In the genomic region with DNA sequence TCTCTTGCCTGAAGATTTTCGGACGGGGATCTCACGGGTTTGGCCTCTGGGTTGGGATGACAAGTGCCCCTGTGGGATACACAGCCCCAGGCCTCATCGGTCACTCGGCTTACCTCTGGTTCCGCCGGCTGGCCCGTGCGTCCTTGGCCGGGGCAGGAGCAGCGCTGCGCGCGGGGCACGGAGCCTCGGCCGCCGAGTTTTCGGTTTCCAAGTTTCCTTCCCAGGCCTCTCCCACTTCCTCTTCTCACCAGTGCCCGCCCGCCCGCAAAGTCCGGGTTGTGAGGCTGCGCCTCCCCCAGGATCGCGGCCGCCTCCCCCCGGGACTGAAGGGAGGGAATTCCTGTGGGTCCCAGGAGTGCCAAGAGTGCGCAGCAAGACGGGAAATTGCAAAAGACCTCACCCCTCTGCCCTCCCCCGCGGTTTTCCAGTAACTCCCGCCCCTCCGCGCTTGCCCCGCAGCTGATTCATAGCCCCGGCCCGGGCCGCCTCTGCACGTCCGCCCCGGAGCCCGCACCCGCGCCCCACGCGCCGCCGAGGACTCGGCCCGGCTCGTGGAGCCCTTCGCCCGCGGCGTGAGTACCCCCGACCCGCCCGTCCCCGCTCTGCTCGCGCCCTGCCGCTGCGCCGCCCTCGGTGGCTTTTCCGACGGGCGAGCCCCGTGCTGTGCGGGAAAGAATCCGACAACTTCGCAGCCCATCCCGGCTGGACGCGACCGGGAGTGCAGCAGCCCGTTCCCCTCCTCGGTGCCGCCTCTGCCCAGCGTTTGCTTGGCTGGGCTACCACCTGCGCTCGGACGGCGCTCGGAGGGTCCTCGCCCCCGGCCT, we compare ENCODE assay signal across 1 cellular context.
TF ChIP-seq lines count a peak whose summit lies in the region.

A gene (plus strand): TSS at position 458 of the 824 bp plus-strand sequence. CDS start 23,033 bp downstream, outside the sequence.

TF ChIP-seq in HepG2, 621 proteins besides CTCF, POLR2A, EP300 and RAD21 (continued from another document and continues in another):
- TF ChIP-seq ELF1 (CRISPR knock-in tag; IDR thresholded peaks at IDR 0.05) (peak; percentile 73), ZNF543 (CRISPR knock-in tag; IDR thresholded peaks at IDR 0.05) (peak; percentile 40; the same call in 1 of the 2 replicates), MAZ (IDR thresholded peaks at IDR 0.05; ENCODE audit: borderline replicate concordance, low read depth, low read length) (peak; percentile 80; the same call in 1 of the 2 replicates), MAZ (CRISPR knock-in tag; IDR thresholded peaks at IDR 0.05; ENCODE audit: low read depth) (peak; percentile 92), ZNF460 (CRISPR knock-in tag; IDR thresholded peaks at IDR 0.05; ENCODE audit: borderline replicate concordance) (no peak), RARA (CRISPR knock-in tag; IDR thresholded peaks at IDR 0.05) (peak; percentile 67), ZNF775 (CRISPR knock-in tag; IDR thresholded peaks at IDR 0.05; ENCODE audit: borderline replicate concordance) (no peak), ZNF569 (CRISPR knock-in tag; IDR thresholded peaks at IDR 0.05; ENCODE audit: borderline replicate concordance) (no peak), ZBTB7A (CRISPR knock-in tag; IDR thresholded peaks at IDR 0.05) (peak; percentile 63; the same call in 1 of the 2 replicates), PLRG1 (conservative IDR thresholded peaks at IDR 0.05) (no peak), SOX5 (CRISPR knock-in tag; IDR thresholded peaks at IDR 0.05; ENCODE audit: borderline replicate concordance) (peak; percentile 56; the same call in 1 of the 2 replicates), RXRB (CRISPR knock-in tag; IDR thresholded peaks at IDR 0.05; ENCODE audit: borderline replicate concordance) (peak; percentile 66; the same call in 1 of the 2 replicates), ZNF773 (CRISPR knock-in tag; IDR thresholded peaks at IDR 0.05; ENCODE audit: borderline replicate concordance) (0 out of 2 replicates have a peak, but pooled peaks have one; percentile 17), ZKSCAN5 (CRISPR knock-in tag; IDR thresholded peaks at IDR 0.05) (no peak), ZNF232 (CRISPR knock-in tag; IDR thresholded peaks at IDR 0.05; ENCODE audit: borderline replicate concordance) (no peak; the same call in 1 of the 2 replicates), ZNF383 (CRISPR knock-in tag; IDR thresholded peaks at IDR 0.05; ENCODE audit: borderline replicate concordance) (0 out of 2 replicates have a peak, but pooled peaks have one; percentile 47), TBX2 (CRISPR knock-in tag; IDR thresholded peaks at IDR 0.05; ENCODE audit: borderline replicate concordance) (peak; percentile 93), SRY (CRISPR knock-in tag; IDR thresholded peaks at IDR 0.05) (peak; percentile 56), RCOR2 (CRISPR knock-in tag; IDR thresholded peaks at IDR 0.05) (no peak), RBM39 (IDR thresholded peaks at IDR 0.05; ENCODE audit: low read depth, low read length, poor library complexity, severe bottlenecking) (no peak), ZNF792 (CRISPR knock-in tag; IDR thresholded peaks at IDR 0.05) (0 out of 2 replicates have a peak, but pooled peaks have one; percentile 54), MATR3 (CRISPR knock-in tag; IDR thresholded peaks at IDR 0.05) (no peak), ZNF335 (CRISPR knock-in tag; IDR thresholded peaks at IDR 0.05) (no peak), ZNF674 (CRISPR knock-in tag; IDR thresholded peaks at IDR 0.05; ENCODE audit: low read depth) (peak; percentile 62; the same call in 1 of the 2 replicates), ZNF782 (CRISPR knock-in tag; IDR thresholded peaks at IDR 0.05; ENCODE audit: borderline replicate concordance) (0 out of 2 replicates have a peak, but pooled peaks have one; percentile 14), ZNF563 (CRISPR knock-in tag; IDR thresholded peaks at IDR 0.05) (peak; percentile 65), GABPA (IDR thresholded peaks at IDR 0.05; ENCODE audit: low read depth, low read length) (0 out of 2 replicates have a peak, but pooled peaks have one; percentile 17), GABPA (CRISPR knock-in tag; IDR thresholded peaks at IDR 0.05; ENCODE audit: low read depth) (peak; percentile 44), ARID2 (CRISPR knock-in tag; IDR thresholded peaks at IDR 0.05; ENCODE audit: borderline replicate concordance) (0 out of 2 replicates have a peak, but pooled peaks have one; percentile 18), ZNF468 (CRISPR knock-in tag; IDR thresholded peaks at IDR 0.05) (no peak), NFYB (CRISPR knock-in tag; IDR thresholded peaks at IDR 0.05) (no peak), ZNF432 (CRISPR knock-in tag; IDR thresholded peaks at IDR 0.05; ENCODE audit: borderline replicate concordance) (no peak), FOXC1 (CRISPR knock-in tag; IDR thresholded peaks at IDR 0.05; ENCODE audit: borderline replicate concordance) (no peak; the same call in 1 of the 2 replicates), THYN1 (CRISPR knock-in tag; IDR thresholded peaks at IDR 0.05; ENCODE audit: borderline replicate concordance, low read depth) (no peak), SMYD3 (CRISPR knock-in tag; IDR thresholded peaks at IDR 0.05) (no peak; the same call in 1 of the 2 replicates), SIN3A (IDR thresholded peaks at IDR 0.05; ENCODE audit: borderline replicate concordance, low read depth, low read length) (peak; percentile 66; the same call in 1 of the 2 replicates), ZSCAN30 (CRISPR knock-in tag; IDR thresholded peaks at IDR 0.05) (no peak), ZNF841 (CRISPR knock-in tag; IDR thresholded peaks at IDR 0.05; ENCODE audit: borderline replicate concordance) (0 out of 2 replicates have a peak, but pooled peaks have one; percentile 50), ERF (CRISPR knock-in tag; IDR thresholded peaks at IDR 0.05) (peak; percentile 69; the same call in 1 of the 2 replicates), ZNF788 (CRISPR knock-in tag; IDR thresholded peaks at IDR 0.05; ENCODE audit: borderline replicate concordance) (peak; percentile 78; the same call in 1 of the 2 replicates), ZBTB42 (CRISPR knock-in tag; IDR thresholded peaks at IDR 0.05) (peak; percentile 86), ZNF501 (CRISPR knock-in tag; IDR thresholded peaks at IDR 0.05) (peak; percentile 19), NCOR1 (IDR thresholded peaks at IDR 0.05; ENCODE audit: borderline replicate concordance, low read length) (no peak), NFATC3 (CRISPR knock-in tag; IDR thresholded peaks at IDR 0.05) (no peak)
- TF ChIP-seq, protein P1, sequence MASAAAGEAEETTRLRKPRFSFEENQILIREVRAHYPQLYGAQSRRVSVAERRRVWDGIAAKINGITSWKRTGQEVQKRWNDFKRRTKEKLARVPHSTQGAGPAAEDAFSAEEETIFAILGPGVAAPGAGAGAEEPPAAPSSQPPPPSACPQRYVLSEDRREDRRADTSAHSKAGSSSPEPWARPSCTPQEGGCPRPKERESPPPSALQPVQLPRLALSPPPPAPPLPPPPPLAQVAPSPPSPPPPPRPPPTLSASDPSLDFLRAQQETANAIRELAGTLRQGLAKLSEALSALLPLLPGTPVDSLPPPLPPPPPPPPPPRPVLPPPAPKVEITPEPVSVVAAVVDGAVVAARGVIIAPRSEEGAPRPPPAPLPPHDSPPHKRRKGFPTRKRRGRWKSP (CRISPR knock-in tag; IDR thresholded peaks at IDR 0.05): peak; percentile 53; the same call in 1 of the 2 replicates
- TF ChIP-seq, protein P2, sequence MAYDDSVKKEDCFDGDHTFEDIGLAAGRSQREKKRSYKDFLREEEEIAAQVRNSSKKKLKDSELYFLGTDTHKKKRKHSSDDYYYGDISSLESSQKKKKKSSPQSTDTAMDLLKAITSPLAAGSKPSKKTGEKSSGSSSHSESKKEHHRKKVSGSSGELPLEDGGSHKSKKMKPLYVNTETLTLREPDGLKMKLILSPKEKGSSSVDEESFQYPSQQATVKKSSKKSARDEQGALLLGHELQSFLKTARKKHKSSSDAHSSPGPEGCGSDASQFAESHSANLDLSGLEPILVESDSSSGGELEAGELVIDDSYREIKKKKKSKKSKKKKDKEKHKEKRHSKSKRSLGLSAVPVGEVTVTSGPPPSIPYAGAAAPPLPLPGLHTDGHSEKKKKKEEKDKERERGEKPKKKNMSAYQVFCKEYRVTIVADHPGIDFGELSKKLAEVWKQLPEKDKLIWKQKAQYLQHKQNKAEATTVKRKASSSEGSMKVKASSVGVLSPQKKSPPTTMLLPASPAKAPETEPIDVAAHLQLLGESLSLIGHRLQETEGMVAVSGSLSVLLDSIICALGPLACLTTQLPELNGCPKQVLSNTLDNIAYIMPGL (CRISPR knock-in tag; IDR thresholded peaks at IDR 0.05; ENCODE audit: borderline replicate concordance in 1 of 2, low read depth in 1 of 2): peak; percentile 28 to 70; a peak in 3 of 4 replicates
- TF ChIP-seq, protein P3, sequence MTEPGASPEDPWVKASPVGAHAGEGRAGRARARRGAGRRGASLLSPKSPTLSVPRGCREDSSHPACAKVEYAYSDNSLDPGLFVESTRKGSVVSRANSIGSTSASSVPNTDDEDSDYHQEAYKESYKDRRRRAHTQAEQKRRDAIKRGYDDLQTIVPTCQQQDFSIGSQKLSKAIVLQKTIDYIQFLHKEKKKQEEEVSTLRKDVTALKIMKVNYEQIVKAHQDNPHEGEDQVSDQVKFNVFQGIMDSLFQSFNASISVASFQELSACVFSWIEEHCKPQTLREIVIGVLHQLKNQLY (CRISPR knock-in tag; IDR thresholded peaks at IDR 0.05): no peak
- TF ChIP-seq, protein P4, sequence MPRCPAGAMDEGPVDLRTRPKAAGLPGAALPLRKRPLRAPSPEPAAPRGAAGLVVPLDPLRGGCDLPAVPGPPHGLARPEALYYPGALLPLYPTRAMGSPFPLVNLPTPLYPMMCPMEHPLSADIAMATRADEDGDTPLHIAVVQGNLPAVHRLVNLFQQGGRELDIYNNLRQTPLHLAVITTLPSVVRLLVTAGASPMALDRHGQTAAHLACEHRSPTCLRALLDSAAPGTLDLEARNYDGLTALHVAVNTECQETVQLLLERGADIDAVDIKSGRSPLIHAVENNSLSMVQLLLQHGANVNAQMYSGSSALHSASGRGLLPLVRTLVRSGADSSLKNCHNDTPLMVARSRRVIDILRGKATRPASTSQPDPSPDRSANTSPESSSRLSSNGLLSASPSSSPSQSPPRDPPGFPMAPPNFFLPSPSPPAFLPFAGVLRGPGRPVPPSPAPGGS (CRISPR knock-in tag; IDR thresholded peaks at IDR 0.05): peak; percentile 64; the same call in 1 of the 2 replicates
- TF ChIP-seq, protein P5, sequence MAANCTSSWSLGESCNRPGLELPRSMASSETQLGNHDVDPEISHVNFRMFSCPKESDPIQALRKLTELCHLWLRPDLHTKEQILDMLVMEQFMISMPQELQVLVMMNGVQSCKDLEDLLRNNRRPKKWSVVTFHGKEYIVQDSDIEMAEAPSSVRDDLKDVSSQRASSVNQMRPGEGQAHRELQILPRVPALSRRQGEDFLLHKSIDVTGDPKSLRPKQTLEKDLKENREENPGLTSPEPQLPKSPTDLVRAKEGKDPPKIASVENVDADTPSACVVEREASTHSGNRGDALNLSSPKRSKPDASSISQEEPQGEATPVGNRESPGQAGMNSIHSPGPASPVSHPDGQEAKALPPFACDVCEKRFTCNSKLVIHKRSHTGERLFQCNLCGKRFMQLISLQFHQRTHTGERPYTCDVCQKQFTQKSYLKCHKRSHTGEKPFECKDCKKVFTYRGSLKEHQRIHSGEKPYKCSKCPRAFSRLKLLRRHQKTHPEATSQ (CRISPR knock-in tag; IDR thresholded peaks at IDR 0.05; ENCODE audit: borderline replicate concordance): peak; percentile 79; the same call in 1 of the 2 replicates
- TF ChIP-seq, protein P6, sequence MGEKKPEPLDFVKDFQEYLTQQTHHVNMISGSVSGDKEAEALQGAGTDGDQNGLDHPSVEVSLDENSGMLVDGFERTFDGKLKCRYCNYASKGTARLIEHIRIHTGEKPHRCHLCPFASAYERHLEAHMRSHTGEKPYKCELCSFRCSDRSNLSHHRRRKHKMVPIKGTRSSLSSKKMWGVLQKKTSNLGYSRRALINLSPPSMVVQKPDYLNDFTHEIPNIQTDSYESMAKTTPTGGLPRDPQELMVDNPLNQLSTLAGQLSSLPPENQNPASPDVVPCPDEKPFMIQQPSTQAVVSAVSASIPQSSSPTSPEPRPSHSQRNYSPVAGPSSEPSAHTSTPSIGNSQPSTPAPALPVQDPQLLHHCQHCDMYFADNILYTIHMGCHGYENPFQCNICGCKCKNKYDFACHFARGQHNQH (CRISPR knock-in tag; IDR thresholded peaks at IDR 0.05): peak; percentile 69
- TF ChIP-seq, protein P7, sequence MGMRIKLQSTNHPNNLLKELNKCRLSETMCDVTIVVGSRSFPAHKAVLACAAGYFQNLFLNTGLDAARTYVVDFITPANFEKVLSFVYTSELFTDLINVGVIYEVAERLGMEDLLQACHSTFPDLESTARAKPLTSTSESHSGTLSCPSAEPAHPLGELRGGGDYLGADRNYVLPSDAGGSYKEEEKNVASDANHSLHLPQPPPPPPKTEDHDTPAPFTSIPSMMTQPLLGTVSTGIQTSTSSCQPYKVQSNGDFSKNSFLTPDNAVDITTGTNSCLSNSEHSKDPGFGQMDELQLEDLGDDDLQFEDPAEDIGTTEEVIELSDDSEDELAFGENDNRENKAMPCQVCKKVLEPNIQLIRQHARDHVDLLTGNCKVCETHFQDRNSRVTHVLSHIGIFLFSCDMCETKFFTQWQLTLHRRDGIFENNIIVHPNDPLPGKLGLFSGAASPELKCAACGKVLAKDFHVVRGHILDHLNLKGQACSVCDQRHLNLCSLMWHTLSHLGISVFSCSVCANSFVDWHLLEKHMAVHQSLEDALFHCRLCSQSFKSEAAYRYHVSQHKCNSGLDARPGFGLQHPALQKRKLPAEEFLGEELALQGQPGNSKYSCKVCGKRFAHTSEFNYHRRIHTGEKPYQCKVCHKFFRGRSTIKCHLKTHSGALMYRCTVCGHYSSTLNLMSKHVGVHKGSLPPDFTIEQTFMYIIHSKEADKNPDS (CRISPR knock-in tag; IDR thresholded peaks at IDR 0.05): no peak
- TF ChIP-seq, protein P8, sequence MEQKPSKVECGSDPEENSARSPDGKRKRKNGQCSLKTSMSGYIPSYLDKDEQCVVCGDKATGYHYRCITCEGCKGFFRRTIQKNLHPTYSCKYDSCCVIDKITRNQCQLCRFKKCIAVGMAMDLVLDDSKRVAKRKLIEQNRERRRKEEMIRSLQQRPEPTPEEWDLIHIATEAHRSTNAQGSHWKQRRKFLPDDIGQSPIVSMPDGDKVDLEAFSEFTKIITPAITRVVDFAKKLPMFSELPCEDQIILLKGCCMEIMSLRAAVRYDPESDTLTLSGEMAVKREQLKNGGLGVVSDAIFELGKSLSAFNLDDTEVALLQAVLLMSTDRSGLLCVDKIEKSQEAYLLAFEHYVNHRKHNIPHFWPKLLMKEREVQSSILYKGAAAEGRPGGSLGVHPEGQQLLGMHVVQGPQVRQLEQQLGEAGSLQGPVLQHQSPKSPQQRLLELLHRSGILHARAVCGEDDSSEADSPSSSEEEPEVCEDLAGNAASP (CRISPR knock-in tag; IDR thresholded peaks at IDR 0.05; ENCODE audit: borderline replicate concordance): peak; percentile 70; the same call in 1 of the 2 replicates
- TF ChIP-seq, protein P9, sequence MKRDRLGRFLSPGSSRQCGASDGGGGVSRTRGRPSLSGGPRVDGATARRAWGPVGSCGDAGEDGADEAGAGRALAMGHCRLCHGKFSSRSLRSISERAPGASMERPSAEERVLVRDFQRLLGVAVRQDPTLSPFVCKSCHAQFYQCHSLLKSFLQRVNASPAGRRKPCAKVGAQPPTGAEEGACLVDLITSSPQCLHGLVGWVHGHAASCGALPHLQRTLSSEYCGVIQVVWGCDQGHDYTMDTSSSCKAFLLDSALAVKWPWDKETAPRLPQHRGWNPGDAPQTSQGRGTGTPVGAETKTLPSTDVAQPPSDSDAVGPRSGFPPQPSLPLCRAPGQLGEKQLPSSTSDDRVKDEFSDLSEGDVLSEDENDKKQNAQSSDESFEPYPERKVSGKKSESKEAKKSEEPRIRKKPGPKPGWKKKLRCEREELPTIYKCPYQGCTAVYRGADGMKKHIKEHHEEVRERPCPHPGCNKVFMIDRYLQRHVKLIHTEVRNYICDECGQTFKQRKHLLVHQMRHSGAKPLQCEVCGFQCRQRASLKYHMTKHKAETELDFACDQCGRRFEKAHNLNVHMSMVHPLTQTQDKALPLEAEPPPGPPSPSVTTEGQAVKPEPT (CRISPR knock-in tag; IDR thresholded peaks at IDR 0.05; ENCODE audit: low read depth): 0 out of 2 replicates have a peak, but pooled peaks have one; percentile 38
